9 cellular contexts compared by ENCODE assay signal in the genomic region with DNA sequence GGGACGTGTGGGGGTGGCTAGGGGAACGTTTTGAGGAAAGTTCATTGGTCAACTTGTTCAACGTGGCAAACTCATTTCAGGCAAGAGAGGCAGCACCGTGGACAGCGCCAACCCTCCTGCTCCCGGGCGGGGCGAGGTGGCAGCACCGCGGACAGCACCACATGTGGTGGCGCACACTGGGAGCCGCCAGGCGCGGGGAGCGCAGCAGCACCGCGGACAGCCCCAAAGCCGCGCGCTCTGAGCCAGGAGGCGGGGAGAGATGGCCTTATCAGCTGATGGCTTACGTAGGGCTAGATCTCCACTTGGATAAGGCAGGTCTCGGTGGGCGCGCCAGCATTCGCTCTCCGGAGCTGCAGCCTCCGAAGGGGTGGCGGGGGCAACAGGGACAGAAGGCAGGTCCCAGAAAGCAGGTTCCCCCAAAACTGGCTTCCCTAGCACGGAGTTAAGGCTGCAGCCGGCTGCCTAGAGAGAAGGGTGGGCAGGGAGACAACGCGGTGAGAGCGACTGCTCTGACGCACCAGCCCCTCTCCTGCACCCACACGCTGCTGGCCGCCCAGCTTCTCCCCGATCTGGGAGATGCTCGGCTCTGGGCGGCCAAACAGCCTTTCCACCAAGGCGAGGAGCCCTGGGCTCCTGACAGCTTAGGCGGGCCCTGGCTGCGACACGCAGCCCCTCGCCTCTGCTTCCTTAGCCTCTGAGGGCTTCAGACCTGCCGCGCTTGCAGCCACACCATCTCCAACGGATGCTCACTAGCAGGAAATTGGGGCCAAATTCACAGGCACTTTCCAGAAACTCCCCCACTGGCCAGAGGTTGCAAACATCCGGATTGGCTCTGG. TPM values are rescaled to one million over a fixed set of nuclear protein-coding genes. Genes with fewer than 3 reads are reported as not detected.
DNase-seq lines count a peak whose midpoint lies in the region; ATAC-seq and TF ChIP-seq lines count a peak whose summit lies in the region.
"Had no signal": no experiment of that assay in that cellular context is flagged by ENCODE, and none has a peak within 500 bp of the region (broad histone marks: within the 10 kb centered on the region; RNA-seq: fewer than 3 reads in every experiment).

Gene HTR5A, plus strand, starts transcription at position 333 of the 836 bp plus-strand sequence. CDS start 576 bp downstream, outside the sequence.

- no peaks in the 10 kb centered on the region for H3K4me1 ChIP-seq in Caco-2

- BruUV-seq in Caco-2 (replicated peaks; lab: Mats Ljungman, UMichigan), result no TSS peak

- H3K4me3 ChIP-seq in Caco-2 (ENCODE audit: low read depth, low read length), result no peak within 1 kb of the TSS
- H3K4me3 ChIP-seq in astrocyte of the cerebellum (ENCODE audit: low read depth, low read length), result no peak within 1 kb of the TSS
- H3K4me3 ChIP-seq in skeletal muscle cell (ENCODE audit: low read depth, low read length), result peak within 1 kb of the TSS; percentile 24

- CTCF ChIA-PET in Caco-2 (lab: Charles Lee), result no interaction called here

- POLR2A ChIA-PET in Caco-2 (lab: Charles Lee), result no interaction called here

- no peaks in the 10 kb centered on the region for H3K4me1 Mint-ChIP-seq in Caco-2 (ENCODE audit: low read depth, unreplicated experiment)

- ATAC-seq in GM21367 (IDR thresholded peaks at IDR 0.05; ENCODE audit: unreplicated experiment), result peak; percentile 99

- no peaks in the 10 kb centered on the region for H3K36me3 Mint-ChIP-seq in Caco-2 (ENCODE audit: insufficient read depth, unreplicated experiment)

- intact Hi-C loops in Caco-2 (cut with micrococcal nuclease; ENCODE audit: unreplicated experiment), result no loop called here

- H3K27ac Mint-ChIP-seq in Caco-2 (ENCODE audit: unreplicated experiment), result no peak within 1 kb of the TSS

- H3K36me3 ChIP-seq in Caco-2 (ENCODE audit: control insufficient read depth, insufficient read depth, low read length), result no peaks in the 10 kb centered on the region

- no peaks in the 10 kb centered on the region for H3K9me3 Mint-ChIP-seq in Caco-2 (ENCODE audit: unreplicated experiment)

- H3K9me3 ChIP-seq in Caco-2, result no peaks in the 10 kb centered on the region

- in situ Hi-C loops in astrocyte of the cerebellum (cut with HindIII; ENCODE audit: low sequenced_read_pairs), result no loop called here

- TF ChIP-seq CTCF in Caco-2 (IDR thresholded peaks at IDR 0.05; ENCODE audit: insufficient read depth in 1 of 2, low read depth in 1 of 2, low read length in 1 of 2, severe bottlenecking in 1 of 2, unreplicated experiment in 1 of 2) (peak in 1 of 2 experiments; percentile 11), astrocyte of the cerebellum (IDR thresholded peaks at IDR 0.05; ENCODE audit: low read depth, low read length, missing control alignments) (no peak)

- peak; percentile 82 to 92 for DNase-seq in Caco-2
- DNase-seq in HPDE6-E6E7 (ENCODE audit: extremely low spot score), result peak; percentile 69
- peak; percentile 54 for DNase-seq in T1000 (lab: John Stamatoyannopoulos, UW)
- DNase-seq in astrocyte of the cerebellum (ENCODE audit: low read depth), result peak; percentile 77
- peak; percentile 34 to 43 for DNase-seq in hippocampal formation (lab: John Stamatoyannopoulos, UW)
- DNase-seq in skeletal muscle cell (ENCODE audit: low read depth), result peak; percentile 62
- no peak for DNase-seq in NCI-H2081 treated with DMSO at 0.1 percent for 48 hours (lab: John Stamatoyannopoulos, UW)

- peaks cover 23% of the 10 kb centered on the region for H3K27me3 Mint-ChIP-seq in Caco-2 (ENCODE audit: insufficient read depth, unreplicated experiment)

- H3K4me3 Mint-ChIP-seq in Caco-2 (ENCODE audit: unreplicated experiment), result no peak within 1 kb of the TSS

- H3K27me3 ChIP-seq in Caco-2 (replicated peaks; ENCODE audit: control insufficient read depth, insufficient read depth, low read length), result no peaks in the 10 kb centered on the region

RNA-seq across cellular contexts. Expression of gene HTR5A, which starts in this region (rescaled TPM):
- not detected in 2 replicates for total RNA-seq in Caco-2 (2022)
- total RNA-seq: T-helper 2 cell treated with Interferon-gamma antibody and Interleukin-4, amounts not matched to agents 100 ng/mL and 5 ng/mL, for 36 hours had no signal

Comparison
In these comparisons a context has a peak if more than half of its experiments do, and no peak if none do; other contexts are left out.
1. Peak in DNase-seq in Caco-2; RNA of the gene not detected or under 1 TPM.